In the genomic region with DNA sequence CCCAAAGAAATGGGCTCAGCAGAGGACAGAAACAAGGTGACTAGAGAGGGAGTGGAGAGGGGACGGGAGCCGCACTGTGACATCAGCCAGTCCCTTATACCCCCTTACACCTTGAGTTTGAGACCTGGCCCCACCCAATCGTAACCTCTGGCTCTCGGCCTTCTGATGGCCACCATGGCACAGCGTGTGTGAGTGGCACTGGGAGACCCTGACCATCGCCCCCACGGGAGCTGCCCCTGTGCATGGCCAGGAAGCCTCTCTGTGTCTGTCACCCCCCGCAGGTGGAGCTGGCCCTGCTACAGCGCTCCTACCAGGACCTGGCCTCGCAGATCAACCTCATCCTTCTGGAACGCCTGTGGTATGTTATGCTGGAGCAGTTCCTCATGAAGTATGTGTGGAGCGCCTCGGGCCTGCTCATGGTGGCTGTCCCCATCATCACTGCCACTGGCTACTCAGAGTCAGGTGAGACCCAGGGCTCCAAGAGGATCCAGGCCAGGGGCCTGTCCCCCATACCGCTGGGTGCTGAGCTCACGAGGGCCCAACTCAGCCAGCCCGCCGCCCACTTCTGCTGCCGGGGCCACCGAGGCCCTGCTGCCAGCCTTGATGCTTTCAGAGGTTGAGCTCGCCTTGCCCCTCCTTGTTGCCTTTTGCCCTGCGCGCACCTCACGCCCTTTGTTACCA, we compare ENCODE assay signal across 17 cellular contexts. TPM values are rescaled to one million over a fixed set of nuclear protein-coding genes. Genes with fewer than 3 reads are reported as not detected.
DNase-seq lines count a peak whose midpoint lies in the region; ATAC-seq and TF ChIP-seq lines count a peak whose summit lies in the region.
"Had no signal": no experiment of that assay in that cellular context is flagged by ENCODE, and none has a peak within 500 bp of the region (broad histone marks: within the 10 kb centered on the region; RNA-seq: fewer than 3 reads in every experiment).

No MANE protein-coding gene starts in this region.

- CTCF ChIA-PET in activated CD8-positive, alpha-beta memory T cell treated with anti-CD3 and anti-CD28 coated beads, Interleukin-2, amount 10 ng/mL, durations not matched to agents 7 days and 5 days (lab: Charles Lee) = no interaction called here

- peaks cover 4% of the 10 kb centered on the region for H3K4me1 ChIP-seq in neural progenitor cell
- peaks cover 23 to 54% (median 37%) of the 10 kb centered on the region in 6 donors for H3K4me1 ChIP-seq in spleen

- no peak overlapping the region for H3K4me2 ChIP-seq in neural progenitor cell

- no peak for TF ChIP-seq POLR2A in spleen (IDR thresholded peaks at IDR 0.05)

- no peak for ATAC-seq in activated CD8-positive, alpha-beta memory T cell treated with anti-CD3 and anti-CD28 coated beads, Interleukin-2, amount 10 ng/mL, durations not matched to agents 7 days and 5 days
- ATAC-seq in GM18517 (IDR thresholded peaks at IDR 0.05; ENCODE audit: unreplicated experiment) (no peak), GM18519 (IDR thresholded peaks at IDR 0.05; ENCODE audit: low FRiP score, unreplicated experiment) (no peak)
- ATAC-seq: HCT116 had no signal

- H3K36me3 Mint-ChIP-seq in activated CD8-positive, alpha-beta memory T cell treated with anti-CD3 and anti-CD28 coated beads, Interleukin-2, amount 10 ng/mL, durations not matched to agents 7 days and 5 days = peaks cover 28% of the 10 kb centered on the region
- H3K36me3 Mint-ChIP-seq in chondrocyte (ENCODE audit: low read depth) (peaks cover 12% of the 10 kb centered on the region), neural progenitor cell (peaks cover 8% of the 10 kb centered on the region)

- H3K9me3 Mint-ChIP-seq in activated CD8-positive, alpha-beta memory T cell treated with anti-CD3 and anti-CD28 coated beads, Interleukin-2, amount 10 ng/mL, durations not matched to agents 7 days and 5 days (ENCODE audit: low read depth) = no peaks in the 10 kb centered on the region
- H3K9me3 Mint-ChIP-seq in chondrocyte (ENCODE audit: low read depth) (peaks cover 15% of the 10 kb centered on the region), neural progenitor cell (peaks cover 27% of the 10 kb centered on the region)
- H3K9me3 Mint-ChIP-seq: CD4-positive, alpha-beta T cell had no signal

- no peak overlapping the region for H3K4me3 Mint-ChIP-seq in activated CD8-positive, alpha-beta memory T cell treated with anti-CD3 and anti-CD28 coated beads, Interleukin-2, amount 10 ng/mL, durations not matched to agents 7 days and 5 days
- H3K4me3 Mint-ChIP-seq in chondrocyte (ENCODE audit: unreplicated experiment) (no peak overlapping the region), neural progenitor cell (peak overlapping the region; percentile 24)
- H3K4me3 Mint-ChIP-seq: CD4-positive, alpha-beta T cell had no signal

- H3K27ac ChIP-seq in neural progenitor cell (no peak overlapping the region), spleen (peak overlapping the region in 1 of 8 donors; percentile 94)
- H3K27ac ChIP-seq: 22Rv1, GM23248 had no signal

- H3K4me3 ChIP-seq in neural progenitor cell (no peak overlapping the region), spleen (no peak overlapping the region)
- H3K4me3 ChIP-seq: GM23248 had no signal

- H3K4me1 Mint-ChIP-seq in activated CD8-positive, alpha-beta memory T cell treated with anti-CD3 and anti-CD28 coated beads, Interleukin-2, amount 10 ng/mL, durations not matched to agents 7 days and 5 days = peaks cover 47% of the 10 kb centered on the region
- H3K4me1 Mint-ChIP-seq in chondrocyte (ENCODE audit: low read depth) = peaks cover 22% of the 10 kb centered on the region
- peaks cover 17% of the 10 kb centered on the region for H3K4me1 Mint-ChIP-seq in neural progenitor cell

- H3K27ac Mint-ChIP-seq in activated CD8-positive, alpha-beta memory T cell treated with anti-CD3 and anti-CD28 coated beads, Interleukin-2, amount 10 ng/mL, durations not matched to agents 7 days and 5 days = peak overlapping the region; percentile 43
- H3K27ac Mint-ChIP-seq in chondrocyte (ENCODE audit: unreplicated experiment) (no peak overlapping the region), neural progenitor cell (peak overlapping the region; percentile 37)
- H3K27ac Mint-ChIP-seq: CD4-positive, alpha-beta T cell had no signal

- intact Hi-C loops in spleen (cut with DNase I; ENCODE audit: low total_unique reads) = no loop called here

- H3K27me3 Mint-ChIP-seq in activated CD8-positive, alpha-beta memory T cell treated with anti-CD3 and anti-CD28 coated beads, Interleukin-2, amount 10 ng/mL, durations not matched to agents 7 days and 5 days = no peaks in the 10 kb centered on the region
- H3K27me3 Mint-ChIP-seq in chondrocyte (ENCODE audit: low read depth) (no peaks in the 10 kb centered on the region), neural progenitor cell (ENCODE audit: insufficient read depth, low read depth) (peaks cover 3% of the 10 kb centered on the region)
- H3K27me3 Mint-ChIP-seq: CD4-positive, alpha-beta T cell had no signal

- H3K79me2 ChIP-seq in neural progenitor cell (ENCODE audit: low read depth) = no peaks in the 10 kb centered on the region

- no peaks in the 10 kb centered on the region for H3K27me3 ChIP-seq in neural progenitor cell
- H3K27me3 ChIP-seq in spleen (replicated peaks in 1 of 7) = no peaks in the 10 kb centered on the region

- 93 to 97% (median 95%) methylated on average over 7 to 23 of the region's 23 CpGs for WGBS in spleen, 5 donors

- H4K20me1 ChIP-seq in neural progenitor cell (ENCODE audit: low read depth) = peaks cover 31% of the 10 kb centered on the region

- no peak for DNase-seq in activated CD8-positive, alpha-beta memory T cell treated with anti-CD3 and anti-CD28 coated beads, Interleukin-2, amount 10 ng/mL, durations not matched to agents 7 days and 5 days
- DNase-seq in activated CD8-positive, alpha-beta memory T cell treated with anti-CD3 and anti-CD28 coated beads, Interleukin-2, amount 50 U/mL, for 48 hours = no peak
- DNase-seq in chondrocyte (ENCODE audit: low spot score) = peak; percentile 90
- no peak for DNase-seq in neural progenitor cell (ENCODE audit: low spot score)
- DNase-seq in spleen = peak; percentile 71
- no peak for DNase-seq in DMS53 (lab: John Stamatoyannopoulos, UW)
- DNase-seq: Calu3; CD4-positive, alpha-beta T cell; DMS 273 treated with DMSO at 0.1 percent for 48 hours; DMS79; GM23248 had no signal

- no peak overlapping the region for H3K9ac ChIP-seq in neural progenitor cell
- H3K9ac ChIP-seq: GM23248 had no signal

- H3F3A ChIP-seq in neural progenitor cell (ENCODE audit: low read depth) = no peaks in the 10 kb centered on the region

- H3K36me3 ChIP-seq in neural progenitor cell (no peaks in the 10 kb centered on the region), spleen (peaks cover 0 to 24% (median 0%) of the 10 kb centered on the region in 6 donors)

- H2AFZ ChIP-seq in neural progenitor cell (replicated peaks) = no peak overlapping the region
- H2AFZ ChIP-seq: GM23248 had no signal

- H3K9me3 ChIP-seq in neural progenitor cell (ENCODE audit: low read depth) (no peaks in the 10 kb centered on the region), spleen (peaks cover 0 to 14% (median 4%) of the 10 kb centered on the region in 8 donors)

- TF ChIP-seq CTCF in chondrocyte (IDR thresholded peaks at IDR 0.05) (no peak), neural progenitor cell (IDR thresholded peaks at IDR 0.05) (no peak), spleen (IDR thresholded peaks at IDR 0.05 in 8 of 11, conservative IDR thresholded peaks at IDR 0.05 in 3 of 11) (no peak)

RNA-seq across cellular contexts. Expression of a gene that starts 4.4 kb away (rescaled TPM):
- total RNA-seq in activated CD8-positive, alpha-beta memory T cell treated with anti-CD3 and anti-CD28 coated beads, Interleukin-2, amount 10 ng/mL, durations not matched to agents 7 days and 5 days = 10 to 100 TPM; 10.7 to 18.3 TPM
- total RNA-seq in chondrocyte (19.0 to 25.4 TPM (median 20.3 TPM) in 3 replicates), neural progenitor cell (ENCODE audit: low replicate concordance) (0.79 and 5.0 TPM in 2 replicates), spleen (10 to 100 TPM; 14.9 to 28.1 (median 23.2) TPM)
- polyA plus RNA-seq in spleen = 1 to 10 TPM; 5.1 to 9.7 (median 6.9) TPM

RNA-seq across cellular contexts. Expression of a gene that starts 4.9 kb away (rescaled TPM):
- 100 to 1,000 TPM; 137 to 148 TPM for total RNA-seq in activated CD8-positive, alpha-beta memory T cell treated with anti-CD3 and anti-CD28 coated beads, Interleukin-2, amount 10 ng/mL, durations not matched to agents 7 days and 5 days
- total RNA-seq in chondrocyte = 144 to 153 TPM (median 147 TPM) in 3 replicates
- 52.5 and 68.7 TPM in 2 replicates for total RNA-seq in neural progenitor cell (ENCODE audit: low replicate concordance)
- total RNA-seq in spleen = 100 to 1,000 TPM; 132 to 173 (median 136) TPM
- polyA plus RNA-seq in spleen = 100 to 1,000 TPM in 2 of 3 donors, 10 to 100 TPM in 1; 77.3 to 135 (median 108) TPM

RNA-seq across cellular contexts. Expression of a gene that starts 35.0 kb away (rescaled TPM):
- total RNA-seq in activated CD8-positive, alpha-beta memory T cell treated with anti-CD3 and anti-CD28 coated beads, Interleukin-2, amount 10 ng/mL, durations not matched to agents 7 days and 5 days = under 1 TPM; 0.42 to 0.50 TPM
- total RNA-seq in chondrocyte (8.5 to 36.3 TPM (median 34.8 TPM) in 3 replicates), neural progenitor cell (ENCODE audit: low replicate concordance) (0.25 and 0.71 TPM in 2 replicates), spleen (1 to 10 TPM in 6 of 7 donors, under 1 TPM in 1; 0.68 to 2.8 (median 1.7) TPM)
- polyA plus RNA-seq in spleen = 1 to 10 TPM in 1 of 3 donors, under 1 TPM in 2; 0.48 to 1.5 (median 0.49) TPM
- total RNA-seq: A673; CD4-positive, alpha-beta T cell had no signal

RNA-seq across cellular contexts. Expression of a gene that starts 41.4 kb away (rescaled TPM):
- total RNA-seq in activated CD8-positive, alpha-beta memory T cell treated with anti-CD3 and anti-CD28 coated beads, Interleukin-2, amount 10 ng/mL, durations not matched to agents 7 days and 5 days = 1 to 10 TPM in 1 of 2 experiments, under 1 TPM in 1; 0.93 to 1.1 TPM
- total RNA-seq in chondrocyte (47.6 to 71.1 TPM (median 70.6 TPM) in 3 replicates), neural progenitor cell (ENCODE audit: low replicate concordance) (94.1 and 191 TPM in 2 replicates), spleen (10 to 100 TPM in 5 of 7 donors, 1 to 10 TPM in 2; 6.7 to 72.9 (median 14.7) TPM)
- 1 to 10 TPM; 3.2 to 5.3 (median 3.2) TPM for polyA plus RNA-seq in spleen

RNA-seq across cellular contexts. Expression of a gene that starts 51.8 kb away (rescaled TPM):
- total RNA-seq in activated CD8-positive, alpha-beta memory T cell treated with anti-CD3 and anti-CD28 coated beads, Interleukin-2, amount 10 ng/mL, durations not matched to agents 7 days and 5 days = not detected
- total RNA-seq in chondrocyte = 0.18 to 0.50 TPM in 2 of 3 replicates, not detected in the other
- total RNA-seq in neural progenitor cell (ENCODE audit: low replicate concordance) = not detected in 2 replicates
- total RNA-seq in spleen = not detected
- under 1 TPM; 0.03 to 0.26 (median 0.07) TPM for polyA plus RNA-seq in spleen
- total RNA-seq: A673; CD4-positive, alpha-beta T cell; G401 had no signal

Comparison
In these comparisons a context has a peak if more than half of its experiments do, and no peak if none do; other contexts are left out.
1. DNase-seq: peak in chondrocyte (single experiment) and spleen (single experiment); none in activated CD8-positive, alpha-beta memory T cell treated with anti-CD3 and anti-CD28 coated beads, Interleukin-2, amount 10 ng/mL, durations not matched to agents 7 days and 5 days (single experiment), activated CD8-positive, alpha-beta memory T cell treated with anti-CD3 and anti-CD28 coated beads, Interleukin-2, amount 50 U/mL, for 48 hours (single experiment), neural progenitor cell (single experiment) and DMS53 (single experiment).